ENCODE assay signal across 8 cellular contexts in genomic region chr3:142028174-142028833, GRCh38.
DNase-seq lines count a peak whose midpoint lies in the region; ATAC-seq and TF ChIP-seq lines count a peak whose summit lies in the region.

No MANE protein-coding gene starts in this region.

- H3K36me3 Mint-ChIP-seq in activated CD8-positive, alpha-beta T cell treated with anti-CD3 and anti-CD28 coated beads for 36 hours (ENCODE audit: low read depth), result peaks cover 4% of the 10 kb centered on the region

- no peaks in the 10 kb centered on the region for H3K9me3 Mint-ChIP-seq in activated CD8-positive, alpha-beta T cell treated with anti-CD3 and anti-CD28 coated beads for 36 hours

- peaks cover 20% of the 10 kb centered on the region for H3K4me1 Mint-ChIP-seq in activated CD8-positive, alpha-beta T cell treated with anti-CD3 and anti-CD28 coated beads for 36 hours (ENCODE audit: low read depth)

- no peak for TF ChIP-seq EP300 in gastroesophageal sphincter (IDR thresholded peaks at IDR 0.05)

- H3K4me3 ChIP-seq in gastroesophageal sphincter, result peak overlapping the region; percentile 49 to 88
- peak overlapping the region; percentile 78 for H3K4me3 ChIP-seq in neuron (ENCODE audit: low read length)

- intact Hi-C loops in activated CD8-positive, alpha-beta T cell treated with anti-CD3 and anti-CD28 coated beads for 36 hours (cut with micrococcal nuclease), result no loop called here

- no peak for TF ChIP-seq POLR2A in gastroesophageal sphincter (IDR thresholded peaks at IDR 0.05)

- POLR2A ChIA-PET in HEK293T (lab: Yijun Ruan, JAX), result interaction anchor here (1.0 kb wide), 1 partner anchor 19 kb away, joined by 3 read pairs; no protein-coding TSS in a partner anchor
- POLR2A ChIA-PET in activated CD8-positive, alpha-beta T cell treated with anti-CD3 and anti-CD28 coated beads for 36 hours (lab: Charles Lee), result interaction anchor here (0.6 to 1.4 kb wide), 4 partner anchors 14 to 790 kb away, joined by 3 to 5 read pairs (median 3); no protein-coding TSS in a partner anchor

- no peaks in the 10 kb centered on the region for H3K9me3 ChIP-seq in gastroesophageal sphincter
- H3K9me3 ChIP-seq in neuron (ENCODE audit: low read length), result peaks cover 2% of the 10 kb centered on the region

- H3K27ac ChIP-seq in gastroesophageal sphincter, result peak overlapping the region; percentile 2 to 66 (median 30)

- TF ChIP-seq CTCF in activated CD8-positive, alpha-beta T cell treated with anti-CD3 and anti-CD28 coated beads for 36 hours (IDR thresholded peaks at IDR 0.05), result no peak
- peak in 2 of 4 experiments; percentile 13 to 14 for TF ChIP-seq CTCF in gastroesophageal sphincter (IDR thresholded peaks at IDR 0.05)

- H3K27ac Mint-ChIP-seq in activated CD8-positive, alpha-beta T cell treated with anti-CD3 and anti-CD28 coated beads for 36 hours, result peak overlapping the region; percentile 78

- 0 to 2% methylated on average over 4 of the region's 4 CpGs for WGBS in gastroesophageal sphincter (ENCODE audit: low coverage in 1 of 2), 2 donors

- H3K4me3 Mint-ChIP-seq in activated CD8-positive, alpha-beta T cell treated with anti-CD3 and anti-CD28 coated beads for 36 hours, result peak overlapping the region; percentile 80

- ATAC-seq in activated CD8-positive, alpha-beta T cell treated with anti-CD3 and anti-CD28 coated beads for 36 hours, result peak; percentile 79
- ATAC-seq in gastroesophageal sphincter, result no peak

- DNase-seq in activated CD4-positive, alpha-beta T cell treated with anti-CD3 and anti-CD28 coated beads for 48 hours, result peak; percentile 41
- DNase-seq in activated CD4-positive, alpha-beta T cell treated with anti-CD3 and anti-CD28 coated beads, Interleukin-2, amount 50 U/mL, for 48 hours, result no peak
- DNase-seq in HEK293T (ENCODE audit: extremely low spot score), result peak; percentile 54
- DNase-seq in NCI-H146 (lab: John Stamatoyannopoulos, UW), result peak; percentile 67
- DNase-seq in activated CD8-positive, alpha-beta T cell treated with anti-CD3 and anti-CD28 coated beads for 36 hours, result peak; percentile 59
- DNase-seq in hippocampal formation (lab: John Stamatoyannopoulos, UW), result no peak

- no peaks in the 10 kb centered on the region for H3K27me3 Mint-ChIP-seq in activated CD8-positive, alpha-beta T cell treated with anti-CD3 and anti-CD28 coated beads for 36 hours

- H3K36me3 ChIP-seq in gastroesophageal sphincter (no peaks in the 10 kb centered on the region), neuron (ENCODE audit: insufficient read depth, low read length) (peaks cover 12% of the 10 kb centered on the region)

- H3K4me1 ChIP-seq in gastroesophageal sphincter (peaks cover 2 to 37% (median 6%) of the 10 kb centered on the region in 3 donors), neuron (ENCODE audit: insufficient read depth, low read length) (peaks cover 28% of the 10 kb centered on the region)

- H3K27me3 ChIP-seq in gastroesophageal sphincter (no peaks in the 10 kb centered on the region), neuron (ENCODE audit: insufficient read depth, low read length) (no peaks in the 10 kb centered on the region)

- no peak overlapping the region for H2AFZ ChIP-seq in neuron (ENCODE audit: low read depth, low read length)

- CTCF ChIA-PET in HEK293T (lab: Yijun Ruan, JAX), result interaction anchor here (0.6 kb wide), 2 partner anchors 154 to 1894 kb away, joined by 3 to 6 read pairs; no protein-coding TSS in a partner anchor
- CTCF ChIA-PET in activated CD8-positive, alpha-beta T cell treated with anti-CD3 and anti-CD28 coated beads for 36 hours (lab: Charles Lee), result interaction anchor here (0.9 kb wide), 1 partner anchor 973 kb away, joined by 3 read pairs; the partner anchor contains the start of gene U2SURP

TF ChIP-seq in HEK293T, 16 proteins besides CTCF, POLR2A, EP300 and RAD21:
- TF ChIP-seq BHLHE40 (IDR thresholded peaks at IDR 0.05; ENCODE audit: borderline replicate concordance) (no peak), ARNT (IDR thresholded peaks at IDR 0.05) (no peak), L3MBTL2 (conservative IDR thresholded peaks at IDR 0.05) (0 out of 2 replicates have a peak, but pooled peaks have one; percentile 20)
TF ChIP-seq in HEK293T: peak in this region for 1.

Comparison
In these comparisons a context has a peak if more than half of its experiments do, and no peak if none do; other contexts are left out.
1. DNase-seq: peak in activated CD4-positive, alpha-beta T cell treated with anti-CD3 and anti-CD28 coated beads for 48 hours (single experiment), HEK293T (single experiment), NCI-H146 (single experiment) and activated CD8-positive, alpha-beta T cell treated with anti-CD3 and anti-CD28 coated beads for 36 hours (single experiment); none in activated CD4-positive, alpha-beta T cell treated with anti-CD3 and anti-CD28 coated beads, Interleukin-2, amount 50 U/mL, for 48 hours (0 of 2) and hippocampal formation (0 of 2).